ENCODE assay signal across 12 cellular contexts in the genomic region with DNA sequence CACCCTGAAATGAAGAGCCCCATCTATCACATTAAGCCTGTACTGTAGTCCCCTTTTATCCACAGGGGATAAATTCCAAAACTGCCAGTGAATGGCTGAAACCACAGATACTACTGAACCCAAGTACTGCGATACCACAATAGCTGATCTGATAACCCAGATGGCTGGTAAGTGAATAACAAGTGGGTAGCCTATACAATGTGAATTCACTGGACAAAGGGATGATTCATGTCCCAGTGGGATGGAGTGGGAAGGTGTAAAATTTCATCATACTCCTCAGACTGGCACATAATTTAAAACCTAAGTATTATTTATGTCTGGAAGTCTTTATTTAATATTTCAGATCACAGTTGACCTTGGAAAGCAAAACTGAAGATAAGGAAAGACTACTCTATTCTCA.
DNase-seq lines count a peak whose midpoint lies in the region; ATAC-seq and TF ChIP-seq lines count a peak whose summit lies in the region.
"Had no signal": no experiment of that assay in that cellular context is flagged by ENCODE, and none has a peak within 500 bp of the region (broad histone marks: within the 10 kb centered on the region; RNA-seq: fewer than 3 reads in every experiment).

No MANE protein-coding gene starts in this region.

- no peak overlapping the region for H3K27ac ChIP-seq in WERI-Rb-1
- H3K27ac ChIP-seq: C4-2B had no signal

- no peak overlapping the region for H3K4me3 ChIP-seq in WERI-Rb-1 (ENCODE audit: low read depth, low read length)

- H3K36me3 Mint-ChIP-seq in stimulated activated memory B cell treated with anti-CD40 and anti-IgM and Interleukin-4, amounts not matched to agents 10 μg/mL and 1 μg/mL and 100 μg/mL, for 72 hours = peaks cover 26% of the 10 kb centered on the region

- intact Hi-C loops in left ventricle myocardium superior (cut with micrococcal nuclease) = no loop called here

- H3K27me3 Mint-ChIP-seq in stimulated activated memory B cell treated with anti-CD40 and anti-IgM and Interleukin-4, amounts not matched to agents 10 μg/mL and 1 μg/mL and 100 μg/mL, for 72 hours = no peaks in the 10 kb centered on the region
- H3K27me3 Mint-ChIP-seq: stimulated activated naive B cell treated with anti-CD40 and anti-IgM and Interleukin-4, amounts not matched to agents 10 μg/mL and 1 μg/mL and 100 μg/mL, for 72 hours had no signal

- H3K36me3 ChIP-seq in WERI-Rb-1 = no peaks in the 10 kb centered on the region

- no peaks in the 10 kb centered on the region for H3K9me3 ChIP-seq in WERI-Rb-1 (ENCODE audit: severe bottlenecking)

- DNase-seq in AG08395 (ENCODE audit: low spot score) (peak; percentile 5), HS-5 (ENCODE audit: low read depth) (peak; percentile 26), amniotic epithelial cell (ENCODE audit: low read depth) (peak; percentile 87), glomerular visceral epithelial cell (ENCODE audit: extremely low spot score) (peak; percentile 49), NCI-H524 treated with DMSO at 0.1 percent for 48 hours (lab: John Stamatoyannopoulos, UW) (no peak), WERI-Rb-1 (no peak), left ventricle myocardium superior (no peak)
- DNase-seq: NCI-H1092 treated with DMSO at 0.1 percent for 48 hours; stimulated activated CD4-positive, alpha-beta T cell treated with anti-CD3 and anti-CD28 coated beads, Interleukin-15, amount 100 ng/mL, for 24 hours; stimulated activated naive B cell treated with anti-CD40 and anti-IgM and Interleukin-4, amounts not matched to agents 10 μg/mL and 1 μg/mL and 100 μg/mL, for 72 hours had no signal

- H3K9me3 Mint-ChIP-seq in stimulated activated memory B cell treated with anti-CD40 and anti-IgM and Interleukin-4, amounts not matched to agents 10 μg/mL and 1 μg/mL and 100 μg/mL, for 72 hours = peaks cover 20% of the 10 kb centered on the region

- H3K4me3 Mint-ChIP-seq in stimulated activated memory B cell treated with anti-CD40 and anti-IgM and Interleukin-4, amounts not matched to agents 10 μg/mL and 1 μg/mL and 100 μg/mL, for 72 hours = no peak overlapping the region
- H3K4me3 Mint-ChIP-seq: stimulated activated naive B cell treated with anti-CD40 and anti-IgM and Interleukin-4, amounts not matched to agents 10 μg/mL and 1 μg/mL and 100 μg/mL, for 72 hours had no signal

- H3K27ac Mint-ChIP-seq in stimulated activated memory B cell treated with anti-CD40 and anti-IgM and Interleukin-4, amounts not matched to agents 10 μg/mL and 1 μg/mL and 100 μg/mL, for 72 hours = no peak overlapping the region
- H3K27ac Mint-ChIP-seq: stimulated activated naive B cell treated with anti-CD40 and anti-IgM and Interleukin-4, amounts not matched to agents 10 μg/mL and 1 μg/mL and 100 μg/mL, for 72 hours had no signal

- no peaks in the 10 kb centered on the region for H3K27me3 ChIP-seq in WERI-Rb-1 (ENCODE audit: insufficient read depth, low read depth, severe bottlenecking)

- no peak for TF ChIP-seq CTCF in WERI-Rb-1 (IDR thresholded peaks at IDR 0.05; ENCODE audit: low read depth, low read length)

- H3K4me1 Mint-ChIP-seq in stimulated activated memory B cell treated with anti-CD40 and anti-IgM and Interleukin-4, amounts not matched to agents 10 μg/mL and 1 μg/mL and 100 μg/mL, for 72 hours = peaks cover 4% of the 10 kb centered on the region

- no peak for ATAC-seq in stimulated activated memory B cell treated with anti-CD40 and anti-IgM and Interleukin-4, amounts not matched to agents 10 μg/mL and 1 μg/mL and 100 μg/mL, for 72 hours
- no peak for ATAC-seq in left ventricle myocardium superior
- ATAC-seq: stimulated activated naive B cell treated with anti-CD40 and anti-IgM and Interleukin-4, amounts not matched to agents 10 μg/mL and 1 μg/mL and 100 μg/mL, for 72 hours had no signal

Comparison
In these comparisons a context has a peak if more than half of its experiments do, and no peak if none do; other contexts are left out.
1. DNase-seq: peak in AG08395 (single experiment), HS-5 (single experiment), amniotic epithelial cell (single experiment) and glomerular visceral epithelial cell (single experiment); none in NCI-H524 treated with DMSO at 0.1 percent for 48 hours (single experiment), WERI-Rb-1 (single experiment) and left ventricle myocardium superior (single experiment).